ENCODE assay signal across 22 cellular contexts in the genomic region with DNA sequence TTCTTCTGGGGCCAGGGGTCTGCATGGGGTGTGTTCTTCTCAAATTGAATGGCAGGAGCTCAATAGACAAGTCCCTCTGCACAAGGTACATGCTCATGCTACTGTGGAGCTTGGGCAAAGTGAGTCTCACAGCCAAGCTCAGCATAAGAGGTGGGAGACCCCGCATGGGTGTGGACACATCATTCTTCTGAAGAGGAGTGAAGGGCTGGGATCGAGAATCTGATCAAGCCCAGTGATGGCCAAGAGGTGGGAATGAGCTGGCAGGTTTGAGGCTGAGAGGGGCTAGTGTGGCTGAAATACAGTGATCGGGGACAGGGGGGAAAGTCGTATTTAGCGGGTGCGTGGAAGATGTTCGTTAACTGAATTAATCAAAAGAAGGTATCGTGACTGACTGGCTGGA. TPM values are rescaled to one million over a fixed set of nuclear protein-coding genes. Genes with fewer than 3 reads are reported as not detected.
"Had no signal": no experiment of that assay in that cellular context is flagged by ENCODE, and none has a peak within 500 bp of the region (broad histone marks: within the 10 kb centered on the region; RNA-seq: fewer than 3 reads in every experiment).

No MANE protein-coding gene starts in this region.

- DNase-seq: activated CD4-positive, alpha-beta memory T cell treated with anti-CD3 and anti-CD28 coated beads, Interleukin-2, amount 10 ng/mL, durations not matched to agents 7 days and 5 days; activated CD4-positive, alpha-beta T cell treated with anti-CD3 and anti-CD28 coated beads, Interleukin-2, amount 10 ng/mL, durations not matched to agents 24 days and 14 days; activated naive CD4-positive, alpha-beta T cell treated with anti-CD3 and anti-CD28 coated beads for 36 hours; activated T-cell treated with anti-CD3 and anti-CD28 coated beads, Interleukin-2, amount 50 U/mL, for 24 hours; amygdala; colonic mucosa; hypothalamus; lower lobe of right lung; naive B cell; right cardiac atrium; stimulated activated CD4-positive, alpha-beta T cell treated with anti-CD3 and anti-CD28 coated beads, Interleukin-1b, Interleukin-23, amount 100 ng/mL, for 48 hours; stomach; transverse colon had no signal

- H3K4me3 ChIP-seq: colonic mucosa, dorsolateral prefrontal cortex, gastroesophageal sphincter, lower lobe of right lung, neural progenitor cell, pancreas, stomach, suprapubic skin, transverse colon, vagina had no signal

- H3K36me3 ChIP-seq: colonic mucosa, gastroesophageal sphincter, lower lobe of right lung, neural progenitor cell, pancreas, stomach, suprapubic skin, transverse colon, vagina had no signal

- H3K4me1 Mint-ChIP-seq: activated CD4-positive, alpha-beta memory T cell treated with anti-CD3 and anti-CD28 coated beads, Interleukin-2, amount 10 ng/mL, durations not matched to agents 7 days and 5 days; activated CD4-positive, alpha-beta T cell treated with anti-CD3 and anti-CD28 coated beads, Interleukin-2, amount 10 ng/mL, durations not matched to agents 24 days and 14 days; activated T-helper 17 cell treated with anti-CD3 and anti-CD28 coated beads, Interleukin-2, amount 50 U/mL, for 72 hours had no signal

- H3K27ac Mint-ChIP-seq: activated CD4-positive, alpha-beta memory T cell treated with anti-CD3 and anti-CD28 coated beads, Interleukin-2, amount 10 ng/mL, durations not matched to agents 7 days and 5 days; activated CD4-positive, alpha-beta T cell treated with anti-CD3 and anti-CD28 coated beads, Interleukin-2, amount 10 ng/mL, durations not matched to agents 24 days and 14 days; activated naive CD4-positive, alpha-beta T cell treated with anti-CD3 and anti-CD28 coated beads for 36 hours; activated T-cell treated with anti-CD3 and anti-CD28 coated beads, Interleukin-2, amount 50 U/mL, for 24 hours; activated T-helper 17 cell treated with anti-CD3 and anti-CD28 coated beads, Interleukin-2, amount 50 U/mL, for 72 hours; stimulated activated effector memory CD8-positive, alpha-beta T cell treated with anti-CD3 and anti-CD28 coated beads, Interleukin-12 subunit alpha, Interleukin-12 subunit beta, amount 100 ng/mL, for 72 hours had no signal

- H3K9me3 Mint-ChIP-seq: activated CD4-positive, alpha-beta memory T cell treated with anti-CD3 and anti-CD28 coated beads, Interleukin-2, amount 10 ng/mL, durations not matched to agents 7 days and 5 days; activated CD4-positive, alpha-beta T cell treated with anti-CD3 and anti-CD28 coated beads, Interleukin-2, amount 10 ng/mL, durations not matched to agents 24 days and 14 days; activated naive CD4-positive, alpha-beta T cell treated with anti-CD3 and anti-CD28 coated beads for 36 hours; activated T-cell treated with anti-CD3 and anti-CD28 coated beads, Interleukin-2, amount 50 U/mL, for 24 hours; activated T-helper 17 cell treated with anti-CD3 and anti-CD28 coated beads, Interleukin-2, amount 50 U/mL, for 72 hours; naive B cell; neural progenitor cell; stimulated activated effector memory CD8-positive, alpha-beta T cell treated with anti-CD3 and anti-CD28 coated beads, Interleukin-12 subunit alpha, Interleukin-12 subunit beta, amount 100 ng/mL, for 72 hours had no signal

- H3K4me1 ChIP-seq: colonic mucosa, neural progenitor cell, pancreas, stomach, suprapubic skin, transverse colon, vagina had no signal

- H3K27me3 ChIP-seq: colonic mucosa, dorsolateral prefrontal cortex, gastroesophageal sphincter, neural progenitor cell, pancreas, transverse colon, vagina had no signal

- H3K4me3 Mint-ChIP-seq: activated CD4-positive, alpha-beta memory T cell treated with anti-CD3 and anti-CD28 coated beads, Interleukin-2, amount 10 ng/mL, durations not matched to agents 7 days and 5 days; activated CD4-positive, alpha-beta T cell treated with anti-CD3 and anti-CD28 coated beads, Interleukin-2, amount 10 ng/mL, durations not matched to agents 24 days and 14 days; activated naive CD4-positive, alpha-beta T cell treated with anti-CD3 and anti-CD28 coated beads for 36 hours; activated T-cell treated with anti-CD3 and anti-CD28 coated beads, Interleukin-2, amount 50 U/mL, for 24 hours; activated T-helper 17 cell treated with anti-CD3 and anti-CD28 coated beads, Interleukin-2, amount 50 U/mL, for 72 hours; stimulated activated effector memory CD8-positive, alpha-beta T cell treated with anti-CD3 and anti-CD28 coated beads, Interleukin-12 subunit alpha, Interleukin-12 subunit beta, amount 100 ng/mL, for 72 hours had no signal

- H3K36me3 Mint-ChIP-seq: naive B cell; neural progenitor cell; stimulated activated effector memory CD8-positive, alpha-beta T cell treated with anti-CD3 and anti-CD28 coated beads, Interleukin-12 subunit alpha, Interleukin-12 subunit beta, amount 100 ng/mL, for 72 hours had no signal

- H3K9me3 ChIP-seq: colonic mucosa, gastroesophageal sphincter, lower lobe of right lung, pancreas, stomach, suprapubic skin, transverse colon, vagina had no signal

- H3K27ac ChIP-seq: colonic mucosa, dorsolateral prefrontal cortex, gastroesophageal sphincter, lower lobe of right lung, neural progenitor cell, pancreas, stomach, suprapubic skin, transverse colon, vagina had no signal

- ATAC-seq: activated T-helper 17 cell treated with anti-CD3 and anti-CD28 coated beads, Interleukin-2, amount 50 U/mL, for 72 hours; gastroesophageal sphincter; lower lobe of right lung; pancreas; right cardiac atrium; stimulated activated effector memory CD8-positive, alpha-beta T cell treated with anti-CD3 and anti-CD28 coated beads, Interleukin-12 subunit alpha, Interleukin-12 subunit beta, amount 100 ng/mL, for 72 hours had no signal

RNA-seq across cellular contexts. Expression of a gene that starts 32.6 kb away (rescaled TPM):
- total RNA-seq: bronchial epithelial cell had no signal
